In the genomic region with DNA sequence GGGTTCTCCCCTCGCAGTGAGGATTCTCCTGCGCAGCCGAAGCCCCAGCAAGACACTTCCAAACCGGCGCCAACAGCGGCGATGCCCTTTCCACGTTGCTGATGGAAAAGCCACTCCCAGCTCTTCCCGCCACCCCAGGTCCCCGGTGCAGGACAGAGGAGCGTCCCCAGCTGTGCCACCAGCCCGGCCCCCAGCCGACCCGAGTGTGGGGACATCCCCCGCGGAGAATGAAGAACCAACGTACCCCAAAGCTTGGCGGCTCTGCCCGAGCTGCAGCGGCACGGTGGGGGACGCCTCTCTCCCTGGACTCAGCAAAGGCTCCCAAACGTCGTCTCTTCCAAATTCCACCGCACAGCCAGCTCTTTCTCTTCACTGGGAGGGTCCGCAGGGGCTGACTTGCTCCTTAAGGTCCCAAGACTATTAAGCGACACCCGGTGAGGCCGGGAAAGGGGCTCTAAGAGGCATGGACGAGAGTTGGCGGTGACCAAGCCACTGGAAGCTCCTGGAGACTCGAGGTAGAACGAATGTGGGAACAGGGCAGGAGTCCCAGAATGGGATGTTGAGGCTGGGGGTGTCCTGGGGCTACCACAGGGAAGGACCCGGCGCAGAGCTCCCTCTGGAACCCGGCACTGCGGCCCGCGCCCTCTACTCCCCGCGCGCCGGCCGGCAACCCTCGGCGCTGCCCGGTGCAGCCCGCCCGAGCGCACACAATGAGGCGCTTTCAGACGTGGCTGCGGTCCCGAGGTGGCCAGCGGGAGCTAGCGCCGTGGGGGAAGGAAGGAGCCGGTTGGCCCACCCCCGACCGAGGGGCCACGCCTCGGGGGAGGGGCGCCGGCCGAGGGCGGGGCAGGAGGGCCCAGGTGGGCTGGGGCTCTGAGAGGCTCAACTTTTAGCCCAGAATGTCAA, we compare ENCODE assay signal across 1 cellular context.
TF ChIP-seq lines count a peak whose summit lies in the region.

A gene (minus strand): TSS at position 746 of the 906 bp plus-strand sequence. CDS start 15,613 bp downstream, outside the sequence.

TF ChIP-seq in HepG2, 621 proteins besides CTCF, POLR2A, EP300 and RAD21 (continued from another document and continues in another):
- TF ChIP-seq ZNF382 (CRISPR knock-in tag; IDR thresholded peaks at IDR 0.05; ENCODE audit: borderline replicate concordance) (no peak), MLLT10 (CRISPR knock-in tag; IDR thresholded peaks at IDR 0.05) (no peak), MYC (CRISPR knock-in tag; IDR thresholded peaks at IDR 0.05; ENCODE audit: borderline replicate concordance) (0 out of 2 replicates have a peak, but pooled peaks have one; percentile 41), AGO2 (optimal IDR thresholded peaks at IDR 0.05; ENCODE audit: low read depth, low read length) (no peak), ZNF143 (CRISPR knock-in tag; IDR thresholded peaks at IDR 0.05) (0 out of 2 replicates have a peak, but pooled peaks have one; percentile 28), KAT8 (CRISPR knock-in tag; IDR thresholded peaks at IDR 0.05) (no peak), ZNF564 (CRISPR knock-in tag; IDR thresholded peaks at IDR 0.05) (0 out of 2 replicates have a peak, but pooled peaks have one; percentile 10), CAMTA2 (CRISPR knock-in tag; IDR thresholded peaks at IDR 0.05; ENCODE audit: borderline replicate concordance) (no peak), SIX1 (CRISPR knock-in tag; IDR thresholded peaks at IDR 0.05; ENCODE audit: borderline replicate concordance) (no peak), MTF2 (CRISPR knock-in tag; IDR thresholded peaks at IDR 0.05; ENCODE audit: borderline replicate concordance) (peak; percentile 90; the same call in 1 of the 2 replicates), HMG20A (CRISPR knock-in tag; IDR thresholded peaks at IDR 0.05; ENCODE audit: borderline replicate concordance) (no peak), ZNF878 (CRISPR knock-in tag; IDR thresholded peaks at IDR 0.05) (0 out of 2 replicates have a peak, but pooled peaks have one; percentile 45), ZFX (CRISPR knock-in tag; IDR thresholded peaks at IDR 0.05; ENCODE audit: low read depth) (peak; percentile 47; the same call in 1 of the 2 replicates), TBX2 (CRISPR knock-in tag; IDR thresholded peaks at IDR 0.05; ENCODE audit: borderline replicate concordance) (peak; percentile 27; the same call in 1 of the 2 replicates), SOX13 (IDR thresholded peaks at IDR 0.05) (no peak), SOX13 (CRISPR knock-in tag; conservative IDR thresholded peaks at IDR 0.05 in 1 of 2, IDR thresholded peaks at IDR 0.05 in 1 of 2) (no peak), HNRNPLL (IDR thresholded peaks at IDR 0.05; ENCODE audit: low read depth, low read length, poor library complexity, severe bottlenecking) (peak; percentile 32), ZNF768 (CRISPR knock-in tag; IDR thresholded peaks at IDR 0.05) (0 out of 2 replicates have a peak, but pooled peaks have one; percentile 18), HOXA3 (CRISPR knock-in tag; IDR thresholded peaks at IDR 0.05) (peak; percentile 63), ZNF605 (CRISPR knock-in tag; IDR thresholded peaks at IDR 0.05) (peak; percentile 53), TGIF2 (CRISPR knock-in tag; IDR thresholded peaks at IDR 0.05) (0 out of 2 replicates have a peak, but pooled peaks have one; percentile 21), ZMYM4 (CRISPR knock-in tag; IDR thresholded peaks at IDR 0.05) (peak; percentile 43; the same call in 1 of the 2 replicates), TSC22D2 (CRISPR knock-in tag; IDR thresholded peaks at IDR 0.05; ENCODE audit: borderline replicate concordance) (no peak), CCDC6 (CRISPR knock-in tag; IDR thresholded peaks at IDR 0.05) (peak; percentile 59), NONO (IDR thresholded peaks at IDR 0.05) (no peak), NONO (CRISPR knock-in tag; conservative IDR thresholded peaks at IDR 0.05) (0 out of 2 replicates have a peak, but pooled peaks have one; percentile 34), ZNF501 (CRISPR knock-in tag; IDR thresholded peaks at IDR 0.05) (peak; percentile 33; the same call in 1 of the 2 replicates), SAP130 (CRISPR knock-in tag; IDR thresholded peaks at IDR 0.05; ENCODE audit: low read depth) (peak; percentile 34; the same call in 1 of the 2 replicates), BRD4 (CRISPR knock-in tag; IDR thresholded peaks at IDR 0.05) (no peak)
- TF ChIP-seq, protein P1, sequence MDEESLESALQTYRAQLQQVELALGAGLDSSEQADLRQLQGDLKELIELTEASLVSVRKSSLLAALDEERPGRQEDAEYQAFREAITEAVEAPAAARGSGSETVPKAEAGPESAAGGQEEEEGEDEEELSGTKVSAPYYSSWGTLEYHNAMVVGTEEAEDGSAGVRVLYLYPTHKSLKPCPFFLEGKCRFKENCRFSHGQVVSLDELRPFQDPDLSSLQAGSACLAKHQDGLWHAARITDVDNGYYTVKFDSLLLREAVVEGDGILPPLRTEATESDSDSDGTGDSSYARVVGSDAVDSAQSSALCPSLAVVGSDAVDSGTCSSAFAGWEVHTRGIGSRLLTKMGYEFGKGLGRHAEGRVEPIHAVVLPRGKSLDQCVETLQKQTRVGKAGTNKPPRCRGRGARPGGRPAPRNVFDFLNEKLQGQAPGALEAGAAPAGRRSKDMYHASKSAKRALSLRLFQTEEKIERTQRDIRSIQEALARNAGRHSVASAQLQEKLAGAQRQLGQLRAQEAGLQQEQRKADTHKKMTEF (CRISPR knock-in tag; IDR thresholded peaks at IDR 0.05): no peak
- TF ChIP-seq, protein P2, sequence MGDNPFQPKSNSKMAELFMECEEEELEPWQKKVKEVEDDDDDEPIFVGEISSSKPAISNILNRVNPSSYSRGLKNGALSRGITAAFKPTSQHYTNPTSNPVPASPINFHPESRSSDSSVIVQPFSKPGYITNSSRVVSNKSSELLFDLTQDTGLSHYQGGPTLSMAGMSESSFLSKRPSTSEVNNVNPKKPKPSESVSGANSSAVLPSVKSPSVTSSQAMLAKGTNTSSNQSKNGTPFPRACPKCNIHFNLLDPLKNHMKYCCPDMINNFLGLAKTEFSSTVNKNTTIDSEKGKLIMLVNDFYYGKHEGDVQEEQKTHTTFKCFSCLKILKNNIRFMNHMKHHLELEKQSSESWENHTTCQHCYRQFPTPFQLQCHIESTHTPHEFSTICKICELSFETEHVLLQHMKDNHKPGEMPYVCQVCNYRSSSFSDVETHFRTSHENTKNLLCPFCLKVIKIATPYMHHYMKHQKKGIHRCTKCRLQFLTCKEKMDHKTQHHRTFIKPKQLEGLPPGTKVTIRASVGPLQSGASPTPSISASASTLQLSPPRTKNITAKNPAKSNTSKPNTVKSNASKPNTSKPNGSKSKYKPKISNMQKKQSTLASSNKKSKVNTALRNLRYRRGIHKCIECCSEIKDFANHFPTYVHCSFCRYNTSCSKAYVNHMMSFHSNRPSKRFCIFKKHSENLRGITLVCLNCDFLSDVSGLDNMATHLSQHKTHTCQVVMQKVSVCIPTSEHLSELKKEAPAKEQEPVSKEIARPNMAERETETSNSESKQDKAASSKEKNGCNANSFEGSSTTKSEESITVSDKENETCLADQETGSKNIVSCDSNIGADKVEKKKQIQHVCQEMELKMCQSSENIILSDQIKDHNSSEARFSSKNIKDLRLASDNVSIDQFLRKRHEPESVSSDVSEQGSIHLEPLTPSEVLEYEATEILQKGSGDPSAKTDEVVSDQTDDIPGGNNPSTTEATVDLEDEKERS (CRISPR knock-in tag; IDR thresholded peaks at IDR 0.05): no peak; the same call in 1 of the 2 replicates
- TF ChIP-seq, protein P3, sequence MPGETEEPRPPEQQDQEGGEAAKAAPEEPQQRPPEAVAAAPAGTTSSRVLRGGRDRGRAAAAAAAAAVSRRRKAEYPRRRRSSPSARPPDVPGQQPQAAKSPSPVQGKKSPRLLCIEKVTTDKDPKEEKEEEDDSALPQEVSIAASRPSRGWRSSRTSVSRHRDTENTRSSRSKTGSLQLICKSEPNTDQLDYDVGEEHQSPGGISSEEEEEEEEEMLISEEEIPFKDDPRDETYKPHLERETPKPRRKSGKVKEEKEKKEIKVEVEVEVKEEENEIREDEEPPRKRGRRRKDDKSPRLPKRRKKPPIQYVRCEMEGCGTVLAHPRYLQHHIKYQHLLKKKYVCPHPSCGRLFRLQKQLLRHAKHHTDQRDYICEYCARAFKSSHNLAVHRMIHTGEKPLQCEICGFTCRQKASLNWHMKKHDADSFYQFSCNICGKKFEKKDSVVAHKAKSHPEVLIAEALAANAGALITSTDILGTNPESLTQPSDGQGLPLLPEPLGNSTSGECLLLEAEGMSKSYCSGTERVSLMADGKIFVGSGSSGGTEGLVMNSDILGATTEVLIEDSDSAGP (CRISPR knock-in tag; IDR thresholded peaks at IDR 0.05; ENCODE audit: borderline replicate concordance): peak; percentile 51; the same call in 1 of the 2 replicates
- TF ChIP-seq, protein P4, sequence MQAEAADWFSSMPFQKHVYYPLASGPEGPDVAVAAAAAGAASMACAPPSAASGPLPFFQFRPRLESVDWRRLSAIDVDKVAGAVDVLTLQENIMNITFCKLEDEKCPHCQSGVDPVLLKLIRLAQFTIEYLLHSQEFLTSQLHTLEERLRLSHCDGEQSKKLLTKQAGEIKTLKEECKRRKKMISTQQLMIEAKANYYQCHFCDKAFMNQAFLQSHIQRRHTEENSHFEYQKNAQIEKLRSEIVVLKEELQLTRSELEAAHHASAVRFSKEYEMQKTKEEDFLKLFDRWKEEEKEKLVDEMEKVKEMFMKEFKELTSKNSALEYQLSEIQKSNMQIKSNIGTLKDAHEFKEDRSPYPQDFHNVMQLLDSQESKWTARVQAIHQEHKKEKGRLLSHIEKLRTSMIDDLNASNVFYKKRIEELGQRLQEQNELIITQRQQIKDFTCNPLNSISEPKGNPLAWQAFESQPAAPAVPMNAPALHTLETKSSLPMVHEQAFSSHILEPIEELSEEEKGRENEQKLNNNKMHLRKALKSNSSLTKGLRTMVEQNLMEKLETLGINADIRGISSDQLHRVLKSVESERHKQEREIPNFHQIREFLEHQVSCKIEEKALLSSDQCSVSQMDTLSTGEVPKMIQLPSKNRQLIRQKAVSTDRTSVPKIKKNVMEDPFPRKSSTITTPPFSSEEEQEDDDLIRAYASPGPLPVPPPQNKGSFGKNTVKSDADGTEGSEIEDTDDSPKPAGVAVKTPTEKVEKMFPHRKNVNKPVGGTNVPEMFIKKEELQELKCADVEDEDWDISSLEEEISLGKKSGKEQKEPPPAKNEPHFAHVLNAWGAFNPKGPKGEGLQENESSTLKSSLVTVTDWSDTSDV (CRISPR knock-in tag; IDR thresholded peaks at IDR 0.05): 0 out of 2 replicates have a peak, but pooled peaks have one; percentile 7
- TF ChIP-seq, protein P5, sequence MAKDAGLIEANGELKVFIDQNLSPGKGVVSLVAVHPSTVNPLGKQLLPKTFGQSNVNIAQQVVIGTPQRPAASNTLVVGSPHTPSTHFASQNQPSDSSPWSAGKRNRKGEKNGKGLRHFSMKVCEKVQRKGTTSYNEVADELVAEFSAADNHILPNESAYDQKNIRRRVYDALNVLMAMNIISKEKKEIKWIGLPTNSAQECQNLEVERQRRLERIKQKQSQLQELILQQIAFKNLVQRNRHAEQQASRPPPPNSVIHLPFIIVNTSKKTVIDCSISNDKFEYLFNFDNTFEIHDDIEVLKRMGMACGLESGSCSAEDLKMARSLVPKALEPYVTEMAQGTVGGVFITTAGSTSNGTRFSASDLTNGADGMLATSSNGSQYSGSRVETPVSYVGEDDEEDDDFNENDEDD (CRISPR knock-in tag; IDR thresholded peaks at IDR 0.05; ENCODE audit: borderline replicate concordance): peak; percentile 41; the same call in 1 of the 2 replicates
- TF ChIP-seq, protein P6, sequence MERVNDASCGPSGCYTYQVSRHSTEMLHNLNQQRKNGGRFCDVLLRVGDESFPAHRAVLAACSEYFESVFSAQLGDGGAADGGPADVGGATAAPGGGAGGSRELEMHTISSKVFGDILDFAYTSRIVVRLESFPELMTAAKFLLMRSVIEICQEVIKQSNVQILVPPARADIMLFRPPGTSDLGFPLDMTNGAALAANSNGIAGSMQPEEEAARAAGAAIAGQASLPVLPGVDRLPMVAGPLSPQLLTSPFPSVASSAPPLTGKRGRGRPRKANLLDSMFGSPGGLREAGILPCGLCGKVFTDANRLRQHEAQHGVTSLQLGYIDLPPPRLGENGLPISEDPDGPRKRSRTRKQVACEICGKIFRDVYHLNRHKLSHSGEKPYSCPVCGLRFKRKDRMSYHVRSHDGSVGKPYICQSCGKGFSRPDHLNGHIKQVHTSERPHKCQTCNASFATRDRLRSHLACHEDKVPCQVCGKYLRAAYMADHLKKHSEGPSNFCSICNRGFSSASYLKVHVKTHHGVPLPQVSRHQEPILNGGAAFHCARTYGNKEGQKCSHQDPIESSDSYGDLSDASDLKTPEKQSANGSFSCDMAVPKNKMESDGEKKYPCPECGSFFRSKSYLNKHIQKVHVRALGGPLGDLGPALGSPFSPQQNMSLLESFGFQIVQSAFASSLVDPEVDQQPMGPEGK (CRISPR knock-in tag; IDR thresholded peaks at IDR 0.05): peak; percentile 82
- TF ChIP-seq, protein P7, sequence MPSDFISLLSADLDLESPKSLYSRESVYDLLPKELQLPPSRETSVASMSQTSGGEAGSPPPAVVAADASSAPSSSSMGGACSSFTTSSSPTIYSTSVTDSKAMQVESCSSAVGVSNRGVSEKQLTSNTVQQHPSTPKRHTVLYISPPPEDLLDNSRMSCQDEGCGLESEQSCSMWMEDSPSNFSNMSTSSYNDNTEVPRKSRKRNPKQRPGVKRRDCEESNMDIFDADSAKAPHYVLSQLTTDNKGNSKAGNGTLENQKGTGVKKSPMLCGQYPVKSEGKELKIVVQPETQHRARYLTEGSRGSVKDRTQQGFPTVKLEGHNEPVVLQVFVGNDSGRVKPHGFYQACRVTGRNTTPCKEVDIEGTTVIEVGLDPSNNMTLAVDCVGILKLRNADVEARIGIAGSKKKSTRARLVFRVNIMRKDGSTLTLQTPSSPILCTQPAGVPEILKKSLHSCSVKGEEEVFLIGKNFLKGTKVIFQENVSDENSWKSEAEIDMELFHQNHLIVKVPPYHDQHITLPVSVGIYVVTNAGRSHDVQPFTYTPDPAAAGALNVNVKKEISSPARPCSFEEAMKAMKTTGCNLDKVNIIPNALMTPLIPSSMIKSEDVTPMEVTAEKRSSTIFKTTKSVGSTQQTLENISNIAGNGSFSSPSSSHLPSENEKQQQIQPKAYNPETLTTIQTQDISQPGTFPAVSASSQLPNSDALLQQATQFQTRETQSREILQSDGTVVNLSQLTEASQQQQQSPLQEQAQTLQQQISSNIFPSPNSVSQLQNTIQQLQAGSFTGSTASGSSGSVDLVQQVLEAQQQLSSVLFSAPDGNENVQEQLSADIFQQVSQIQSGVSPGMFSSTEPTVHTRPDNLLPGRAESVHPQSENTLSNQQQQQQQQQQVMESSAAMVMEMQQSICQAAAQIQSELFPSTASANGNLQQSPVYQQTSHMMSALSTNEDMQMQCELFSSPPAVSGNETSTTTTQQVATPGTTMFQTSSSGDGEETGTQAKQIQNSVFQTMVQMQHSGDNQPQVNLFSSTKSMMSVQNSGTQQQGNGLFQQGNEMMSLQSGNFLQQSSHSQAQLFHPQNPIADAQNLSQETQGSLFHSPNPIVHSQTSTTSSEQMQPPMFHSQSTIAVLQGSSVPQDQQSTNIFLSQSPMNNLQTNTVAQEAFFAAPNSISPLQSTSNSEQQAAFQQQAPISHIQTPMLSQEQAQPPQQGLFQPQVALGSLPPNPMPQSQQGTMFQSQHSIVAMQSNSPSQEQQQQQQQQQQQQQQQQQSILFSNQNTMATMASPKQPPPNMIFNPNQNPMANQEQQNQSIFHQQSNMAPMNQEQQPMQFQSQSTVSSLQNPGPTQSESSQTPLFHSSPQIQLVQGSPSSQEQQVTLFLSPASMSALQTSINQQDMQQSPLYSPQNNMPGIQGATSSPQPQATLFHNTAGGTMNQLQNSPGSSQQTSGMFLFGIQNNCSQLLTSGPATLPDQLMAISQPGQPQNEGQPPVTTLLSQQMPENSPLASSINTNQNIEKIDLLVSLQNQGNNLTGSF (CRISPR knock-in tag; IDR thresholded peaks at IDR 0.05): peak; percentile 55; the same call in 1 of the 2 replicates
